In genomic region chr9:120714846-120715231, GRCh38 we compare ENCODE assay signal across 1 cellular context.
TF ChIP-seq lines count a peak whose summit lies in the region.

No MANE protein-coding gene starts in this region.

TF ChIP-seq in K562, 482 proteins besides CTCF, POLR2A, EP300 and RAD21 (continued from another document and continues in another):
- TF ChIP-seq MAFG (tag; conservative IDR thresholded peaks at IDR 0.05) = no peak
- TF ChIP-seq ASH1L (IDR thresholded peaks at IDR 0.05; ENCODE audit: borderline replicate concordance, low read depth, partially characterized antibody) = no peak
- TF ChIP-seq ZKSCAN8 (CRISPR knock-in tag; IDR thresholded peaks at IDR 0.05) = no peak
- TF ChIP-seq TEAD2 (tag; IDR thresholded peaks at IDR 0.05) = no peak
- 0 out of 2 replicates have a peak, but pooled peaks have one; percentile 9 for TF ChIP-seq GABPB1 (CRISPR knock-in tag; IDR thresholded peaks at IDR 0.05)
- TF ChIP-seq KDM5B (IDR thresholded peaks at IDR 0.05; ENCODE audit: insufficient replicate concordance, low read depth, low read length) = peak; percentile 8
- TF ChIP-seq MXI1 (IDR thresholded peaks at IDR 0.05; ENCODE audit: low read depth, low read length) = no peak
- TF ChIP-seq ZNF717 (CRISPR knock-in tag; IDR thresholded peaks at IDR 0.05) = no peak
- 0 out of 2 replicates have a peak, but pooled peaks have one; percentile 9 for TF ChIP-seq ARID1B (IDR thresholded peaks at IDR 0.05)
- no peak for TF ChIP-seq CEBPZ (IDR thresholded peaks at IDR 0.05; ENCODE audit: borderline replicate concordance, low read depth, low read length)
- no peak for TF ChIP-seq RNF2 (IDR thresholded peaks at IDR 0.05)
- TF ChIP-seq NFATC3 (IDR thresholded peaks at IDR 0.05) = 0 out of 2 replicates have a peak, but pooled peaks have one; percentile 64
- TF ChIP-seq SMARCA5 (IDR thresholded peaks at IDR 0.05) = peak; percentile 94
- TF ChIP-seq HMGN3 (IDR thresholded peaks at IDR 0.05; ENCODE audit: borderline replicate concordance, extremely low read depth, insufficient read length, low read depth, low read length) = peak; percentile 11
- TF ChIP-seq CHD1 (IDR thresholded peaks at IDR 0.05; ENCODE audit: low read length) = peak; percentile 66
- TF ChIP-seq, protein P1, sequence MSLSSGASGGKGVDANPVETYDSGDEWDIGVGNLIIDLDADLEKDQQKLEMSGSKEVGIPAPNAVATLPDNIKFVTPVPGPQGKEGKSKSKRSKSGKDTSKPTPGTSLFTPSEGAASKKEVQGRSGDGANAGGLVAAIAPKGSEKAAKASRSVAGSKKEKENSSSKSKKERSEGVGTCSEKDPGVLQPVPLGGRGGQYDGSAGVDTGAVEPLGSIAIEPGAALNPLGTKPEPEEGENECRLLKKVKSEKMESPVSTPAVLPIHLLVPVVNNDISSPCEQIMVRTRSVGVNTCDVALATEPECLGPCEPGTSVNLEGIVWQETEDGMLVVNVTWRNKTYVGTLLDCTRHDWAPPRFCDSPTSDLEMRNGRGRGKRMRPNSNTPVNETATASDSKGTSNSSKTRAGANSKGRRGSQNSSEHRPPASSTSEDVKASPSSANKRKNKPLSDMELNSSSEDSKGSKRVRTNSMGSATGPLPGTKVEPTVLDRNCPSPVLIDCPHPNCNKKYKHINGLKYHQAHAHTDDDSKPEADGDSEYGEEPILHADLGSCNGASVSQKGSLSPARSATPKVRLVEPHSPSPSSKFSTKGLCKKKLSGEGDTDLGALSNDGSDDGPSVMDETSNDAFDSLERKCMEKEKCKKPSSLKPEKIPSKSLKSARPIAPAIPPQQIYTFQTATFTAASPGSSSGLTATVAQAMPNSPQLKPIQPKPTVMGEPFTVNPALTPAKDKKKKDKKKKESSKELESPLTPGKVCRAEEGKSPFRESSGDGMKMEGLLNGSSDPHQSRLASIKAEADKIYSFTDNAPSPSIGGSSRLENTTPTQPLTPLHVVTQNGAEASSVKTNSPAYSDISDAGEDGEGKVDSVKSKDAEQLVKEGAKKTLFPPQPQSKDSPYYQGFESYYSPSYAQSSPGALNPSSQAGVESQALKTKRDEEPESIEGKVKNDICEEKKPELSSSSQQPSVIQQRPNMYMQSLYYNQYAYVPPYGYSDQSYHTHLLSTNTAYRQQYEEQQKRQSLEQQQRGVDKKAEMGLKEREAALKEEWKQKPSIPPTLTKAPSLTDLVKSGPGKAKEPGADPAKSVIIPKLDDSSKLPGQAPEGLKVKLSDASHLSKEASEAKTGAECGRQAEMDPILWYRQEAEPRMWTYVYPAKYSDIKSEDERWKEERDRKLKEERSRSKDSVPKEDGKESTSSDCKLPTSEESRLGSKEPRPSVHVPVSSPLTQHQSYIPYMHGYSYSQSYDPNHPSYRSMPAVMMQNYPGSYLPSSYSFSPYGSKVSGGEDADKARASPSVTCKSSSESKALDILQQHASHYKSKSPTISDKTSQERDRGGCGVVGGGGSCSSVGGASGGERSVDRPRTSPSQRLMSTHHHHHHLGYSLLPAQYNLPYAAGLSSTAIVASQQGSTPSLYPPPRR (CRISPR knock-in tag; IDR thresholded peaks at IDR 0.05; ENCODE audit: borderline replicate concordance) = 0 out of 2 replicates have a peak, but pooled peaks have one; percentile 31
- no peak for TF ChIP-seq POLR2B (IDR thresholded peaks at IDR 0.05; ENCODE audit: low read depth, partially characterized antibody)
- no peak for TF ChIP-seq CSDE1 (IDR thresholded peaks at IDR 0.05)
- TF ChIP-seq NCOA4 (IDR thresholded peaks at IDR 0.05; ENCODE audit: partially characterized antibody) = no peak
- TF ChIP-seq, protein P2, sequence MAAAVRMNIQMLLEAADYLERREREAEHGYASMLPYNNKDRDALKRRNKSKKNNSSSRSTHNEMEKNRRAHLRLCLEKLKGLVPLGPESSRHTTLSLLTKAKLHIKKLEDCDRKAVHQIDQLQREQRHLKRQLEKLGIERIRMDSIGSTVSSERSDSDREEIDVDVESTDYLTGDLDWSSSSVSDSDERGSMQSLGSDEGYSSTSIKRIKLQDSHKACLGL (CRISPR knock-in tag; IDR thresholded peaks at IDR 0.05; ENCODE audit: borderline replicate concordance, poor library complexity, severe bottlenecking) = no peak
- TF ChIP-seq, protein P3, sequence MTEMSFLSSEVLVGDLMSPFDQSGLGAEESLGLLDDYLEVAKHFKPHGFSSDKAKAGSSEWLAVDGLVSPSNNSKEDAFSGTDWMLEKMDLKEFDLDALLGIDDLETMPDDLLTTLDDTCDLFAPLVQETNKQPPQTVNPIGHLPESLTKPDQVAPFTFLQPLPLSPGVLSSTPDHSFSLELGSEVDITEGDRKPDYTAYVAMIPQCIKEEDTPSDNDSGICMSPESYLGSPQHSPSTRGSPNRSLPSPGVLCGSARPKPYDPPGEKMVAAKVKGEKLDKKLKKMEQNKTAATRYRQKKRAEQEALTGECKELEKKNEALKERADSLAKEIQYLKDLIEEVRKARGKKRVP (CRISPR knock-in tag; IDR thresholded peaks at IDR 0.05) = no peak
- no peak for TF ChIP-seq ZFP1 (CRISPR knock-in tag; IDR thresholded peaks at IDR 0.05)
- no peak for TF ChIP-seq ZNF347 (CRISPR knock-in tag; IDR thresholded peaks at IDR 0.05; ENCODE audit: low read depth)
- TF ChIP-seq NFYB (IDR thresholded peaks at IDR 0.05; ENCODE audit: extremely low read depth, insufficient read length) = no peak
- TF ChIP-seq SIRT6 (IDR thresholded peaks at IDR 0.05; ENCODE audit: low read depth, low read length) = no peak
- 0 out of 2 replicates have a peak, but pooled peaks have one; percentile 25 for TF ChIP-seq HLTF (IDR thresholded peaks at IDR 0.05)
- TF ChIP-seq BRD4 (IDR thresholded peaks at IDR 0.05) = 0 out of 2 replicates have a peak, but pooled peaks have one; percentile 48
- TF ChIP-seq RERE (CRISPR knock-in tag; IDR thresholded peaks at IDR 0.05; ENCODE audit: borderline replicate concordance) = no peak
- TF ChIP-seq SMAD3 (CRISPR knock-in tag; conservative IDR thresholded peaks at IDR 0.05) = no peak
- no peak for TF ChIP-seq ZNF696 (CRISPR knock-in tag; conservative IDR thresholded peaks at IDR 0.05)
- TF ChIP-seq FOXA1 (IDR thresholded peaks at IDR 0.05; ENCODE audit: borderline replicate concordance) = no peak
- peak; percentile 71 for TF ChIP-seq RBM25 (IDR thresholded peaks at IDR 0.05; ENCODE audit: low read depth, low read length, severe bottlenecking)
- no peak for TF ChIP-seq RBM22 (IDR thresholded peaks at IDR 0.05; ENCODE audit: low read depth, low read length, poor library complexity, severe bottlenecking)
- no peak for TF ChIP-seq ESRRA (IDR thresholded peaks at IDR 0.05; ENCODE audit: borderline replicate concordance, low read depth)
- TF ChIP-seq SRF (CRISPR knock-in tag; IDR thresholded peaks at IDR 0.05) = no peak
- TF ChIP-seq HINFP (tag; conservative IDR thresholded peaks at IDR 0.05; ENCODE audit: low read depth) = no peak
- no peak for TF ChIP-seq ZNF57 (CRISPR knock-in tag; IDR thresholded peaks at IDR 0.05)
- TF ChIP-seq NR4A1 (CRISPR knock-in tag; IDR thresholded peaks at IDR 0.05) = no peak; the same call in 1 of the 2 replicates
- TF ChIP-seq NR4A1 (tag; IDR thresholded peaks at IDR 0.05) = no peak
- peak; percentile 43 to 90; a peak in 3 of 4 replicates for TF ChIP-seq RCOR1 (IDR thresholded peaks at IDR 0.05; ENCODE audit: borderline replicate concordance in 1 of 2, low read depth in 2 of 2, low read length in 2 of 2)
- TF ChIP-seq HDAC1 (IDR thresholded peaks at IDR 0.05) = peak; percentile 53 to 59; a peak in 2 of 4 replicates
- no peak for TF ChIP-seq ZNF23 (CRISPR knock-in tag; IDR thresholded peaks at IDR 0.05)
- no peak for TF ChIP-seq ARID2 (IDR thresholded peaks at IDR 0.05)
- no peak for TF ChIP-seq THRB (CRISPR knock-in tag; conservative IDR thresholded peaks at IDR 0.05)
- no peak for TF ChIP-seq TCF3 (CRISPR knock-in tag; IDR thresholded peaks at IDR 0.05)
- TF ChIP-seq OTX1 (CRISPR knock-in tag; IDR thresholded peaks at IDR 0.05) = no peak
- TF ChIP-seq SETDB1 (IDR thresholded peaks at IDR 0.05; ENCODE audit: low read length) = no peak
- TF ChIP-seq SIN3B (IDR thresholded peaks at IDR 0.05; ENCODE audit: low read depth) = no peak
- TF ChIP-seq KHSRP (IDR thresholded peaks at IDR 0.05) = no peak
- TF ChIP-seq IFI16 (CRISPR knock-in tag; IDR thresholded peaks at IDR 0.05) = no peak
- no peak for TF ChIP-seq ZNF41 (CRISPR knock-in tag; conservative IDR thresholded peaks at IDR 0.05)
